Comparison of ENCODE assay signal across 1 cellular context in genomic region chr2:241302083-241302482, GRCh38.
TF ChIP-seq lines count a peak whose summit lies in the region.

No MANE protein-coding gene starts in this region.

TF ChIP-seq in GM12878, 131 proteins besides CTCF, POLR2A, EP300 and RAD21:
- TF ChIP-seq ESRRA (IDR thresholded peaks at IDR 0.05; ENCODE audit: low read length) (no peak), HDAC6 (IDR thresholded peaks at IDR 0.05; ENCODE audit: unreplicated experiment) (no peak), TCF7 (IDR thresholded peaks at IDR 0.05; ENCODE audit: borderline replicate concordance) (no peak), ASH2L (IDR thresholded peaks at IDR 0.05; ENCODE audit: borderline replicate concordance, low read depth) (no peak), MYB (IDR thresholded peaks at IDR 0.05; ENCODE audit: borderline replicate concordance, low read depth, low read length) (no peak), YBX1 (IDR thresholded peaks at IDR 0.05) (no peak), MEF2A (IDR thresholded peaks at IDR 0.05; ENCODE audit: insufficient read depth, low read depth, low read length) (no peak), SIN3A (IDR thresholded peaks at IDR 0.05; ENCODE audit: low read depth, low read length) (no peak), KDM1A (IDR thresholded peaks at IDR 0.05; ENCODE audit: borderline replicate concordance) (no peak), BCL11A (IDR thresholded peaks at IDR 0.05; ENCODE audit: low read depth, low read length) (no peak), CBX5 (IDR thresholded peaks at IDR 0.05; ENCODE audit: low read depth) (no peak), LARP7 (IDR thresholded peaks at IDR 0.05) (no peak), RB1 (IDR thresholded peaks at IDR 0.05; ENCODE audit: borderline replicate concordance) (no peak), USF2 (IDR thresholded peaks at IDR 0.05; ENCODE audit: borderline replicate concordance, low read depth, low read length) (no peak), ZNF384 (IDR thresholded peaks at IDR 0.05; ENCODE audit: borderline replicate concordance, low read depth, low read length) (no peak), NR2C2 (IDR thresholded peaks at IDR 0.05; ENCODE audit: borderline replicate concordance, control insufficient read depth, insufficient read length, low read depth) (no peak)
